In genomic region chr6:149482542-149483261, GRCh38 we compare ENCODE assay signal across 9 cellular contexts. TPM values are rescaled to one million over a fixed set of nuclear protein-coding genes. Genes with fewer than 3 reads are reported as not detected.
DNase-seq lines count a peak whose midpoint lies in the region; ATAC-seq, FAIRE-seq and TF ChIP-seq lines count a peak whose summit lies in the region.
"Had no signal": no experiment of that assay in that cellular context is flagged by ENCODE, and none has a peak within 500 bp of the region (broad histone marks: within the 10 kb centered on the region; RNA-seq: fewer than 3 reads in every experiment).

No MANE protein-coding gene starts in this region.

- TSS peak; percentile 75 for BruUV-seq in GM12878 (replicated peaks; lab: Mats Ljungman, UMichigan)

- no peaks in the 10 kb centered on the region for H3K27me3 ChIP-seq in CD4-positive, CD25-positive, alpha-beta regulatory T cell (ENCODE audit: control insufficient read depth, insufficient read depth, low read length)
- no peaks in the 10 kb centered on the region for H3K27me3 ChIP-seq in GM12878 (replicated peaks in 1 of 2; ENCODE audit: control insufficient read depth in 2 of 2, insufficient read depth in 2 of 2, low read length in 1 of 2)

- DNase-seq in CD4-positive, CD25-positive, alpha-beta regulatory T cell: peak in 1 of 3 donors; percentile 55
- DNase-seq in NOMO-1 (lab: John Stamatoyannopoulos, UW; ENCODE audit: unreplicated experiment in 2 of 2): peak; percentile 76 to 91
- DNase-seq in GM12878 (ENCODE audit: low read depth, low spot score): no peak
- no peak for DNase-seq in natural killer cell
- DNase-seq in ecto neural progenitor cell (ENCODE audit: low spot score): no peak
- DNase-seq in KG1 (lab: John Stamatoyannopoulos, UW): no peak
- no peak for DNase-seq in DMS153 treated with DMSO at 0.1 percent for 48 hours (lab: John Stamatoyannopoulos, UW; ENCODE audit: unreplicated experiment)

- no peaks in the 10 kb centered on the region for H3K9me3 Mint-ChIP-seq in CD4-positive, CD25-positive, alpha-beta regulatory T cell
- H3K9me3 Mint-ChIP-seq in natural killer cell: no peaks in the 10 kb centered on the region

- H3K9ac ChIP-seq in GM12878 (ENCODE audit: control insufficient read depth, insufficient read depth, low read length): peak overlapping the region; percentile 88

- peak overlapping the region; percentile 98 for H3K27ac ChIP-seq in CD4-positive, CD25-positive, alpha-beta regulatory T cell (ENCODE audit: insufficient read depth, low read length, poor library complexity, severe bottlenecking)
- H3K27ac ChIP-seq in GM12878 (ENCODE audit: control insufficient read depth, insufficient read depth): peak overlapping the region; percentile 95

- no peak for TF ChIP-seq RAD21 in GM12878 (IDR thresholded peaks at IDR 0.05; ENCODE audit: insufficient read depth, low read depth, low read length)

- CTCF ChIA-PET in GM12878 (lab: Yijun Ruan, JAX): interaction anchor here (0.8 to 3.4 kb wide), 6 partner anchors 20 to 451 kb away, joined by 3 to 19 read pairs (median 4); no protein-coding TSS in a partner anchor

- TF ChIP-seq POLR2A in GM12878 (IDR thresholded peaks at IDR 0.05; ENCODE audit: low read depth, low read length): 0 out of 2 replicates have a peak, but pooled peaks have one; percentile 1

- SMC1A ChIA-PET in GM12878 (lab: Charles Lee; ENCODE audit: uncharacterized antibody, unreplicated experiment): interaction anchor here (0.8 to 2.3 kb wide), 8 partner anchors 18 to 432 kb away, joined by 3 to 12 read pairs (median 4); no protein-coding TSS in a partner anchor

- H3K27me3 Mint-ChIP-seq in CD4-positive, CD25-positive, alpha-beta regulatory T cell: peaks cover 4% of the 10 kb centered on the region
- peaks cover 0 to 2% of the 10 kb centered on the region in 2 donors for H3K27me3 Mint-ChIP-seq in natural killer cell (ENCODE audit: low read depth in 2 of 2)

- TF ChIP-seq EP300 in GM12878 (IDR thresholded peaks at IDR 0.05; ENCODE audit: borderline replicate concordance in 1 of 2, control insufficient read depth in 1 of 2, low read depth in 2 of 2, low read length in 2 of 2): 0 out of 4 replicates have a peak, but pooled peaks of 1 of the 2 experiments have one; percentile 3

- H3K27ac Mint-ChIP-seq in CD4-positive, CD25-positive, alpha-beta regulatory T cell: peak overlapping the region; percentile 100
- peak overlapping the region; percentile 29 to 87 for H3K27ac Mint-ChIP-seq in natural killer cell

- peak overlapping the region; percentile 97 for H3K4me3 ChIP-seq in CD4-positive, CD25-positive, alpha-beta regulatory T cell (ENCODE audit: low read depth, low read length)
- peak overlapping the region; percentile 90 for H3K4me3 ChIP-seq in GM12878

- peak overlapping the region; percentile 98 for H3K4me2 ChIP-seq in GM12878 (ENCODE audit: control insufficient read depth, insufficient read depth)

- 0 out of 6 replicates have a peak, but pooled peaks of 1 of the 3 experiments have one; percentile 3 for TF ChIP-seq CTCF in GM12878 (IDR thresholded peaks at IDR 0.05 in 2 of 3, conservative IDR thresholded peaks at IDR 0.05 in 1 of 3; ENCODE audit: control insufficient read depth in 2 of 3, extremely low read depth in 1 of 3, insufficient read depth in 1 of 3, low read depth in 3 of 3, low read length in 3 of 3)
- no peak for TF ChIP-seq CTCF in natural killer cell (IDR thresholded peaks at IDR 0.05)

- RAD21 ChIA-PET in GM12878 (lab: Charles Lee; ENCODE audit: unreplicated experiment): interaction anchor here (0.6 to 1.1 kb wide), 9 partner anchors 20 to 454 kb away, joined by 3 to 5 read pairs (median 3); partner anchors contain the start of genes GINM1 and TAB2

- FAIRE-seq in GM12878 (lab: Jason Lieb, UNC): no peak

- H3K4me1 Mint-ChIP-seq in CD4-positive, CD25-positive, alpha-beta regulatory T cell: peaks cover 5 to 63% (median 39%) of the 10 kb centered on the region in 4 donors
- peaks cover 24 to 27% of the 10 kb centered on the region in 2 donors for H3K4me1 Mint-ChIP-seq in natural killer cell

- H3K36me3 Mint-ChIP-seq in CD4-positive, CD25-positive, alpha-beta regulatory T cell: peaks cover 33% of the 10 kb centered on the region
- H3K36me3 Mint-ChIP-seq in natural killer cell: no peaks in the 10 kb centered on the region

- in situ Hi-C loops in GM12878 (cut with MboI): no loop called here

- H2AFZ ChIP-seq in GM12878 (ENCODE audit: control insufficient read depth, low read depth, low read length): peak overlapping the region; percentile 33

- intact Hi-C loops in GM12878 (cut with micrococcal nuclease; ENCODE audit: unreplicated experiment) (no loop called here), natural killer cell (cut with micrococcal nuclease) (no loop called here)

- peak overlapping the region; percentile 96 to 99 (median 98) for H3K4me3 Mint-ChIP-seq in CD4-positive, CD25-positive, alpha-beta regulatory T cell
- peak overlapping the region; percentile 86 for H3K4me3 Mint-ChIP-seq in natural killer cell

- no peaks in the 10 kb centered on the region for H4K20me1 ChIP-seq in GM12878 (ENCODE audit: control insufficient read depth, insufficient read depth)

- H3K4me1 ChIP-seq in CD4-positive, CD25-positive, alpha-beta regulatory T cell (ENCODE audit: control insufficient read depth, insufficient read depth, low read length, poor library complexity, severe bottlenecking): peaks cover 79% of the 10 kb centered on the region
- peaks cover 28% of the 10 kb centered on the region for H3K4me1 ChIP-seq in GM12878 (ENCODE audit: control insufficient read depth, insufficient read depth, low read length)

- WGBS in GM12878 (ENCODE audit: insufficient coverage, insufficient replicate concordance, low lambda C conversion rate, missing lambda C conversion rate): 0% methylated on average over 10 of the region's 13 CpGs

- no peak for ATAC-seq in CD4-positive, CD25-positive, alpha-beta regulatory T cell (ENCODE audit: low read depth in 2 of 2)
- peak; percentile 43 for ATAC-seq in GM12878
- ATAC-seq in natural killer cell: no peak
- no peak for ATAC-seq in GM18520 (IDR thresholded peaks at IDR 0.05; ENCODE audit: unreplicated experiment)
- ATAC-seq: left colon had no signal

- POLR2A ChIA-PET in GM12878 (lab: Charles Lee): interaction anchor here (0.6 to 1.5 kb wide), 6 partner anchors 90 to 437 kb away, joined by 3 to 4 read pairs (median 3); no protein-coding TSS in a partner anchor

- H3K36me3 ChIP-seq in CD4-positive, CD25-positive, alpha-beta regulatory T cell (ENCODE audit: control insufficient read depth, insufficient read depth, low read length): peaks cover 7% of the 10 kb centered on the region
- H3K36me3 ChIP-seq in GM12878 (ENCODE audit: control insufficient read depth in 2 of 2, insufficient read depth in 2 of 2, low read length in 1 of 2): no peaks in the 10 kb centered on the region

- H3K9me3 ChIP-seq in CD4-positive, CD25-positive, alpha-beta regulatory T cell (ENCODE audit: control insufficient read depth in 2 of 2, low read length in 2 of 2): no peaks in the 10 kb centered on the region
- no peaks in the 10 kb centered on the region for H3K9me3 ChIP-seq in GM12878 (replicated peaks; ENCODE audit: control insufficient read depth, insufficient read depth, low read length)

- H3K79me2 ChIP-seq in GM12878 (ENCODE audit: control insufficient read depth, insufficient read depth, low read length): peaks cover 71% of the 10 kb centered on the region

TF ChIP-seq in GM12878, 131 proteins besides CTCF, POLR2A, EP300 and RAD21 (continues in another document):
- TF ChIP-seq MAX (IDR thresholded peaks at IDR 0.05; ENCODE audit: low read depth, low read length): 0 out of 2 replicates have a peak, but pooled peaks have one; percentile 1
- no peak; the same call in 1 of the 2 replicates for TF ChIP-seq BMI1 (IDR thresholded peaks at IDR 0.05; ENCODE audit: borderline replicate concordance)

RNA-seq across cellular contexts. Expression of gene ZC3H12D, which starts 2.1 kb away (rescaled TPM):
- total RNA-seq in CD4-positive, CD25-positive, alpha-beta regulatory T cell: 251 TPM
- polyA plus RNA-seq in CD4-positive, CD25-positive, alpha-beta regulatory T cell: 10 to 100 TPM in 1 of 4 donors, 1 to 10 TPM in 3; 7.1 to 10.3 (median 8.7) TPM
- 90.8 and 98.3 TPM in 2 replicates for total RNA-seq in GM12878 (2013; cell fraction: nucleolus; rRNA removed)
- total RNA-seq in GM12878 (2014; rRNA removed) (9.4 and 10.8 TPM in 2 replicates), GM12878 (2014; rRNA removed; fragmentation: Illumina TruSeq; extraction: Trizol) (10.2 and 10.3 TPM in 2 replicates), GM12878 (2021) (14.1 and 15.7 TPM in 2 replicates), natural killer cell (1 to 10 TPM in 2 of 3 donors, under 1 TPM in 1; 0.49 to 7.7 (median 4.1) TPM)
- polyA plus RNA-seq in GM12878 (2011; ENCODE audit: low read depth): 3.9 TPM
- polyA plus RNA-seq in GM12878 (2011; rRNA removed) (28.0 and 29.7 TPM in 2 replicates), GM12878 (2014; fragmentation: Illumina TruSeq; extraction: Trizol) (7.0 and 8.2 TPM in 2 replicates), GM12878 (2014; fragmentation: Nextera tagmentation; extraction: Ambion mirVana) (1 to 10 TPM; 1.4 to 2.0 TPM), GM12878 (2014; rRNA removed) (11.6 and 13.0 TPM in 2 replicates), GM12878 (2016; fragmentation: Nextera tagmentation; extraction: Ambion mirVana) (1 to 10 TPM; 2.3 to 2.6 TPM)
- polyA plus RNA-seq in GM12878 (2011; cell fraction: cytosol; rRNA removed): 25.0 and 25.5 TPM in 2 replicates
- 30.1 and 38.8 TPM in 2 replicates for polyA plus RNA-seq in GM12878 (2011; cell fraction: nucleus; rRNA removed)
- polyA plus RNA-seq in GM12878 (2012): 6.1 and 8.0 TPM in 2 replicates
- 18.9 and 37.1 TPM in 2 replicates for polyA minus RNA-seq in GM12878 (2011; rRNA and poly(A)+ RNA removed)
- 17.2 and 21.9 TPM in 2 replicates for polyA minus RNA-seq in GM12878 (2011; cell fraction: cytosol; rRNA and poly(A)+ RNA removed)
- polyA minus RNA-seq in GM12878 (2011; cell fraction: nucleus; rRNA and poly(A)+ RNA removed): 21.0 and 31.8 TPM in 2 replicates

Comparison
In these comparisons a context has a peak if more than half of its experiments do, and no peak if none do; other contexts are left out.
1. DNase-seq: peak in NOMO-1 (2 of 2); none in GM12878 (single experiment), natural killer cell (single experiment), ecto neural progenitor cell (single experiment), KG1 (single experiment) and DMS153 treated with DMSO at 0.1 percent for 48 hours (single experiment).